Comparison of ENCODE assay signal across 17 cellular contexts in genomic region chr17:8868529-8868951, GRCh38. TPM values are rescaled to one million over a fixed set of nuclear protein-coding genes. Genes with fewer than 3 reads are reported as not detected.
DNase-seq lines count a peak whose midpoint lies in the region; ATAC-seq and TF ChIP-seq lines count a peak whose summit lies in the region.
"Had no signal": no experiment of that assay in that cellular context is flagged by ENCODE, and none has a peak within 500 bp of the region (broad histone marks: within the 10 kb centered on the region; RNA-seq: fewer than 3 reads in every experiment).

No MANE protein-coding gene starts in this region.

- H3K27me3 ChIP-seq in mesendoderm (ENCODE audit: insufficient read depth, low read length, poor library complexity): no peaks in the 10 kb centered on the region
- H3K27me3 ChIP-seq: cardiac muscle cell had no signal

- intact Hi-C loops in activated CD4-positive, alpha-beta memory T cell treated with anti-CD3 and anti-CD28 coated beads for 36 hours (cut with micrococcal nuclease): loop anchor here (1.0 kb wide), 1 partner anchor 10 kb away; no protein-coding TSS in a partner anchor
- intact Hi-C loops in sciatic nerve (cut with DNase I): no loop called here

- H2BK15ac ChIP-seq in mesendoderm (replicated peaks; ENCODE audit: low read depth): no peak overlapping the region

- H4K5ac ChIP-seq in mesendoderm (ENCODE audit: low read length): no peak overlapping the region

- no peak overlapping the region for H3K4me2 ChIP-seq in mesendoderm (ENCODE audit: low read length)
- H3K4me2 ChIP-seq: GM23338 had no signal

- no peak overlapping the region for H3K56ac ChIP-seq in mesendoderm (ENCODE audit: low read length)

- peaks cover 28% of the 10 kb centered on the region for H3K4me1 Mint-ChIP-seq in activated CD4-positive, alpha-beta memory T cell treated with anti-CD3 and anti-CD28 coated beads for 36 hours (ENCODE audit: low read depth)
- H3K4me1 Mint-ChIP-seq in HFFc6 (ENCODE audit: low read depth): no peaks in the 10 kb centered on the region

- no peak for TF ChIP-seq CTCF in HFFc6 (IDR thresholded peaks at IDR 0.05)

- no peak overlapping the region for H3K4me3 Mint-ChIP-seq in activated CD4-positive, alpha-beta memory T cell treated with anti-CD3 and anti-CD28 coated beads for 36 hours
- H3K4me3 Mint-ChIP-seq in HFFc6: no peak overlapping the region
- H3K4me3 Mint-ChIP-seq: GM23338 had no signal

- H2BK5ac ChIP-seq in mesendoderm (ENCODE audit: low read length): no peak overlapping the region

- no peak overlapping the region for H4K8ac ChIP-seq in mesendoderm (ENCODE audit: low read depth, low read length)

- H3K23ac ChIP-seq in mesendoderm (ENCODE audit: low read length): no peak overlapping the region

- no peak overlapping the region for H3K4me3 ChIP-seq in mesendoderm (ENCODE audit: low read length)
- H3K4me3 ChIP-seq: cardiac muscle cell, GM23338, K562 had no signal

- no peaks in the 10 kb centered on the region for H3K36me3 Mint-ChIP-seq in activated CD4-positive, alpha-beta memory T cell treated with anti-CD3 and anti-CD28 coated beads for 36 hours
- no peaks in the 10 kb centered on the region for H3K36me3 Mint-ChIP-seq in HFFc6 (ENCODE audit: low read depth)

- H3K9me3 Mint-ChIP-seq in activated CD4-positive, alpha-beta memory T cell treated with anti-CD3 and anti-CD28 coated beads for 36 hours: no peaks in the 10 kb centered on the region
- H3K9me3 Mint-ChIP-seq in HFFc6: peaks cover 26% of the 10 kb centered on the region; the same call in 1 of the 2 replicates
- H3K9me3 Mint-ChIP-seq: GM23338 had no signal

- H3K36me3 ChIP-seq in mesendoderm (ENCODE audit: control insufficient read depth, insufficient read depth, low read length): no peaks in the 10 kb centered on the region
- H3K36me3 ChIP-seq: cardiac muscle cell had no signal

- no peak overlapping the region for H3K27ac Mint-ChIP-seq in activated CD4-positive, alpha-beta memory T cell treated with anti-CD3 and anti-CD28 coated beads for 36 hours
- H3K27ac Mint-ChIP-seq in HFFc6: no peak overlapping the region
- H3K27ac Mint-ChIP-seq: GM23338 had no signal

- no peak overlapping the region for H3K9ac ChIP-seq in mesendoderm (ENCODE audit: low read length)

- no peak overlapping the region for H2AK5ac ChIP-seq in mesendoderm (ENCODE audit: low read length)

- POLR2A ChIA-PET in activated CD4-positive, alpha-beta memory T cell treated with anti-CD3 and anti-CD28 coated beads for 36 hours (lab: Charles Lee): no interaction called here

- DNase-seq in activated effector memory CD4-positive, alpha-beta T cell treated with anti-CD3 and anti-CD28 coated beads, Interleukin-2, amount 50 U/mL, for 16 hours: peak; percentile 13
- no peak for DNase-seq in activated effector memory CD4-positive, alpha-beta T cell treated with Interleukin-2 at 50 U/mL for 16 hours
- peak; percentile 49 for DNase-seq in activated CD4-positive, alpha-beta memory T cell treated with anti-CD3 and anti-CD28 coated beads for 36 hours
- DNase-seq in sciatic nerve (ENCODE audit: low spot score): peak; percentile 14
- no peak for DNase-seq in HFFc6
- DNase-seq in AG08395 (ENCODE audit: low spot score): no peak
- no peak for DNase-seq in mesendoderm
- DNase-seq: activated T-cell treated with anti-CD3 and anti-CD28 coated beads, Interleukin-2, amount 50 U/mL, for 1 hour; DMS79 treated with DMSO at 0.1 percent for 48 hours; NCI-H146; NCI-H748 treated with DMSO at 0.1 percent for 48 hours; SHP77; stimulated activated naive CD4-positive, alpha-beta T cell had no signal

- no CpG with 5 or more reads among the region's 4 CpGs for WGBS in mesendoderm (ENCODE audit: extremely low coverage, insufficient coverage, low lambda C conversion rate)

- peaks cover 2% of the 10 kb centered on the region for H3K4me1 ChIP-seq in mesendoderm (ENCODE audit: control insufficient read depth, low read depth, low read length)

- H3K79me1 ChIP-seq in mesendoderm (ENCODE audit: low read length): no peaks in the 10 kb centered on the region

- no peaks in the 10 kb centered on the region for H3K27me3 Mint-ChIP-seq in activated CD4-positive, alpha-beta memory T cell treated with anti-CD3 and anti-CD28 coated beads for 36 hours
- H3K27me3 Mint-ChIP-seq in HFFc6 (ENCODE audit: insufficient read depth): peaks cover 5% of the 10 kb centered on the region

- H3K18ac ChIP-seq in mesendoderm (ENCODE audit: low read length): no peak overlapping the region

- no peaks in the 10 kb centered on the region for H3K79me2 ChIP-seq in mesendoderm (ENCODE audit: control insufficient read depth, insufficient read depth, low read length)

- H2BK120ac ChIP-seq in mesendoderm (ENCODE audit: low read depth, low read length): no peak overlapping the region

- no peak overlapping the region for H3K27ac ChIP-seq in mesendoderm (ENCODE audit: low read depth, low read length)
- H3K27ac ChIP-seq: cardiac muscle cell had no signal

- H3K4ac ChIP-seq in mesendoderm (ENCODE audit: low read depth, low read length): no peak overlapping the region

- peak; percentile 74 for ATAC-seq in HG02610 (IDR thresholded peaks at IDR 0.05; ENCODE audit: unreplicated experiment)
- ATAC-seq in sciatic nerve: no peak
- ATAC-seq: GM23338, K562 had no signal

- CTCF ChIA-PET in activated CD4-positive, alpha-beta memory T cell treated with anti-CD3 and anti-CD28 coated beads for 36 hours (lab: Charles Lee): interaction anchor here (1.1 to 2.6 kb wide), 5 partner anchors 27 to 458 kb away, joined by 3 to 8 read pairs (median 4); no protein-coding TSS in a partner anchor

RNA-seq across cellular contexts. Expression of gene PIK3R6, which starts 1.1 kb away (rescaled TPM):
- total RNA-seq in activated CD4-positive, alpha-beta memory T cell treated with anti-CD3 and anti-CD28 coated beads for 36 hours: under 1 TPM; 0.63 to 0.71 TPM
- 2.1 TPM for total RNA-seq in sciatic nerve
- not detected for total RNA-seq in HFFc6 (2021; fragmentation: NEBNext Ultra II Directional; extraction: Animal tissue kit (Norgen Biotek cat#: 25700))
- 0.01 TPM for polyA plus RNA-seq in mesendoderm (2013, experiment 1 of 2)
- 0.03 TPM for polyA plus RNA-seq in mesendoderm (2013, experiment 2 of 2)
- total RNA-seq: cardiac muscle cell had no signal
- polyA plus RNA-seq: K562 had no signal

Comparison
In these comparisons a context has a peak if more than half of its experiments do, and no peak if none do; other contexts are left out.
1. DNase-seq: peak in activated effector memory CD4-positive, alpha-beta T cell treated with anti-CD3 and anti-CD28 coated beads, Interleukin-2, amount 50 U/mL, for 16 hours (single experiment), activated CD4-positive, alpha-beta memory T cell treated with anti-CD3 and anti-CD28 coated beads for 36 hours (single experiment) and sciatic nerve (single experiment); none in activated effector memory CD4-positive, alpha-beta T cell treated with Interleukin-2 at 50 U/mL for 16 hours (single experiment), HFFc6 (single experiment), AG08395 (single experiment) and mesendoderm (single experiment).